Comparison of ENCODE assay signal across 12 cellular contexts in the genomic region with DNA sequence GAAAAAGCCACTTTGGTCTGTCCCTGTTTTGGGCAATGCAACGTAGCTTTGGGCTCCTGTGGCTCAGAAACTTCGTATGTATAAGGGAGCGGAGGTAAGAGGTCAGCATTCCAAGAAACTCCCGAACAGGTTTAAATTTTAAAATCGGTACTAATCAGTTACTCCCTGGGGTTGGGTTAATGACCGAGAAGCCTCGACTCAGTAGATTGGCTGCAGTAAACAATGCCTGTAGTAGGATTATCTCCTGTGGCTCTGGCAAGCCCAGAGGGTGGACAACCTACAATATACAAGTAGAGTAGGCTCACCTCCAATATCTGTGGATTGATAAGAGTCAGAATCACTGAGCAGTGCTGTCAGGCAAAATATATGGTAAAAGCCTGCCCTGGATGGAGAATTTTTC. TPM values are rescaled to one million over a fixed set of nuclear protein-coding genes. Genes with fewer than 3 reads are reported as not detected.
DNase-seq lines count a peak whose midpoint lies in the region; ATAC-seq, FAIRE-seq and TF ChIP-seq lines count a peak whose summit lies in the region.
"Had no signal": no experiment of that assay in that cellular context is flagged by ENCODE, and none has a peak within 500 bp of the region (broad histone marks: within the 10 kb centered on the region; RNA-seq: fewer than 3 reads in every experiment).

No MANE protein-coding gene starts in this region.

- H3K27me3 Mint-ChIP-seq in HFFc6 (ENCODE audit: insufficient read depth): no peaks in the 10 kb centered on the region; the same call in none of the 2 replicates
- peaks cover 18% of the 10 kb centered on the region for H3K27me3 Mint-ChIP-seq in activated CD8-positive, alpha-beta T cell treated with anti-CD3 and anti-CD28 coated beads, Interleukin-2, amount 10 ng/mL, durations not matched to agents 7 days and 5 days (ENCODE audit: low read depth)

- H2AFZ ChIP-seq in keratinocyte (ENCODE audit: control insufficient read depth, low read length): peak overlapping the region; percentile 51

- H3K36me3 Mint-ChIP-seq in HFFc6 (ENCODE audit: low read depth): peaks cover 6% of the 10 kb centered on the region; the same call in 1 of the 2 replicates
- H3K36me3 Mint-ChIP-seq in activated CD8-positive, alpha-beta T cell treated with anti-CD3 and anti-CD28 coated beads, Interleukin-2, amount 10 ng/mL, durations not matched to agents 7 days and 5 days (ENCODE audit: low read depth): peaks cover 27% of the 10 kb centered on the region

- H3K9ac ChIP-seq in keratinocyte (ENCODE audit: control insufficient read depth, extremely low read depth, insufficient read depth, low read length) (peak overlapping the region; percentile 92), skeletal muscle tissue (ENCODE audit: low read depth in 1 of 3, low read length in 3 of 3) (peak overlapping the region in 2 of 3 donors; percentile 94 to 100)

- CTCF ChIA-PET in activated CD8-positive, alpha-beta T cell treated with anti-CD3 and anti-CD28 coated beads, Interleukin-2, amount 10 ng/mL, durations not matched to agents 7 days and 5 days (lab: Charles Lee): interaction anchor here (1.1 to 2.3 kb wide), 2 partner anchors 17 to 43 kb away, joined by 3 to 11 read pairs; no protein-coding TSS in a partner anchor

- H3K9me3 ChIP-seq in keratinocyte (ENCODE audit: control insufficient read depth, low read depth, low read length) (no peaks in the 10 kb centered on the region), skeletal muscle tissue (ENCODE audit: control insufficient read depth in 3 of 3, low read length in 3 of 3) (no peaks in the 10 kb centered on the region)

- no peak for TF ChIP-seq CTCF in HFFc6 (IDR thresholded peaks at IDR 0.05)
- no peak for TF ChIP-seq CTCF in keratinocyte (optimal IDR thresholded peaks at IDR 0.05 in 1 of 3, IDR thresholded peaks at IDR 0.05 in 1 of 3, conservative IDR thresholded peaks at IDR 0.05 in 1 of 3; ENCODE audit: extremely low read depth in 1 of 3, insufficient read depth in 2 of 3, low read length in 3 of 3)

- no peaks in the 10 kb centered on the region for H3K9me1 ChIP-seq in keratinocyte (ENCODE audit: control insufficient read depth, extremely low read depth, insufficient read depth, low read length)

- peak overlapping the region; percentile 96 for H3K27ac ChIP-seq in keratinocyte (ENCODE audit: control insufficient read depth, insufficient read depth, low read length)
- peak overlapping the region; percentile 98 for H3K27ac ChIP-seq in skeletal muscle tissue (ENCODE audit: low read depth, low read length)

- no peaks in the 10 kb centered on the region for H3K9me3 Mint-ChIP-seq in HFFc6
- H3K9me3 Mint-ChIP-seq in activated CD8-positive, alpha-beta T cell treated with anti-CD3 and anti-CD28 coated beads, Interleukin-2, amount 10 ng/mL, durations not matched to agents 7 days and 5 days (ENCODE audit: insufficient read depth): no peaks in the 10 kb centered on the region

- peaks cover 28% of the 10 kb centered on the region for H3K79me2 ChIP-seq in keratinocyte (ENCODE audit: control insufficient read depth, insufficient read depth, low read length)

- no peak for ATAC-seq in activated CD8-positive, alpha-beta T cell treated with anti-CD3 and anti-CD28 coated beads, Interleukin-2, amount 10 ng/mL, durations not matched to agents 7 days and 5 days
- no peak for ATAC-seq in HG03521 (IDR thresholded peaks at IDR 0.05; ENCODE audit: unreplicated experiment)
- no peak for ATAC-seq in GM21786 (IDR thresholded peaks at IDR 0.05; ENCODE audit: unreplicated experiment)
- no peak for ATAC-seq in GM19023 (IDR thresholded peaks at IDR 0.05; ENCODE audit: unreplicated experiment)

- H3K4me2 ChIP-seq in keratinocyte (ENCODE audit: control insufficient read depth, extremely low read depth, insufficient read depth, low read depth, low read length): peak overlapping the region; percentile 91

- peak overlapping the region; percentile 91; the same call in 1 of the 2 replicates for H3K4me3 Mint-ChIP-seq in HFFc6
- peak overlapping the region; percentile 87 for H3K4me3 Mint-ChIP-seq in activated CD8-positive, alpha-beta T cell treated with anti-CD3 and anti-CD28 coated beads, Interleukin-2, amount 10 ng/mL, durations not matched to agents 7 days and 5 days

- H3K36me3 ChIP-seq in keratinocyte (ENCODE audit: control insufficient read depth in 2 of 2, extremely low read depth in 1 of 2, insufficient read depth in 2 of 2, low read length in 2 of 2): no peaks in the 10 kb centered on the region
- H3K36me3 ChIP-seq in skeletal muscle tissue (ENCODE audit: control insufficient read depth in 3 of 3, insufficient read depth in 3 of 3, low read length in 3 of 3): no peaks in the 10 kb centered on the region

- peaks cover 53% of the 10 kb centered on the region for H3K4me1 ChIP-seq in keratinocyte (ENCODE audit: control insufficient read depth, extremely low read depth, insufficient read depth, low read length)
- peaks cover 22 to 26% (median 22%) of the 10 kb centered on the region in 3 donors for H3K4me1 ChIP-seq in skeletal muscle tissue (ENCODE audit: control insufficient read depth in 3 of 3, insufficient read depth in 3 of 3, low read length in 3 of 3)

- peaks cover 37% of the 10 kb centered on the region for H3K4me1 Mint-ChIP-seq in HFFc6 (ENCODE audit: low read depth)
- peaks cover 32% of the 10 kb centered on the region for H3K4me1 Mint-ChIP-seq in activated CD8-positive, alpha-beta T cell treated with anti-CD3 and anti-CD28 coated beads, Interleukin-2, amount 10 ng/mL, durations not matched to agents 7 days and 5 days (ENCODE audit: low read depth)

- H3K4me3 ChIP-seq in keratinocyte (ENCODE audit: control insufficient read depth in 2 of 3, extremely low read depth in 1 of 3, insufficient read depth in 2 of 3, low read depth in 1 of 3, low read length in 3 of 3): peak overlapping the region in 2 of 3 experiments; percentile 49 to 50
- no peak overlapping the region for H3K4me3 ChIP-seq in skeletal muscle tissue (ENCODE audit: low read length in 3 of 3)

- no peak for FAIRE-seq in keratinocyte (lab: Jason Lieb, UNC)
- FAIRE-seq: G401.6, urothelium cell line had no signal

- DNase-seq in HFFc6 (no peak), keratinocyte (ENCODE audit: low read depth, low spot score) (no peak), NOMO-1 (lab: John Stamatoyannopoulos, UW; ENCODE audit: unreplicated experiment in 2 of 2) (no peak)
- no peak for DNase-seq in activated CD8-positive, alpha-beta T cell treated with anti-CD3 and anti-CD28 coated beads, Interleukin-2, amount 10 ng/mL, durations not matched to agents 7 days and 5 days
- DNase-seq: cerebellar nuclear complex, MM.1S had no signal

- POLR2A ChIA-PET in activated CD8-positive, alpha-beta T cell treated with anti-CD3 and anti-CD28 coated beads, Interleukin-2, amount 10 ng/mL, durations not matched to agents 7 days and 5 days (lab: Charles Lee): interaction anchor here (1.4 to 2.7 kb wide), 2 partner anchors 73 to 139 kb away, joined by 3 to 21 read pairs; a partner anchor contains a TSS

- peak overlapping the region; percentile 31; the same call in 1 of the 2 replicates for H3K27ac Mint-ChIP-seq in HFFc6
- peak overlapping the region; percentile 2 for H3K27ac Mint-ChIP-seq in activated CD8-positive, alpha-beta T cell treated with anti-CD3 and anti-CD28 coated beads, Interleukin-2, amount 10 ng/mL, durations not matched to agents 7 days and 5 days

- H3K27me3 ChIP-seq in keratinocyte (ENCODE audit: control insufficient read depth, extremely low read depth, insufficient read depth, low read length) (no peaks in the 10 kb centered on the region), skeletal muscle tissue (ENCODE audit: control insufficient read depth in 3 of 3, insufficient read depth in 3 of 3, low read length in 3 of 3) (no peaks in the 10 kb centered on the region)

- H4K20me1 ChIP-seq in keratinocyte (ENCODE audit: control insufficient read depth, extremely low read depth, insufficient read depth, low read length): peaks cover 7% of the 10 kb centered on the region

- dilution Hi-C loops in keratinocyte (cut with MboI; ENCODE audit: extremely low pct_ligation_motif_present, low sequenced_read_pairs): no loop called here

RNA-seq across cellular contexts. Expression of a gene that starts 1.6 kb away (rescaled TPM):
- 10 to 100 TPM; 23.3 to 31.8 (median 27.9) TPM for total RNA-seq in HFFc6 (2021; fragmentation: NEBNext Ultra II Directional; extraction: Animal tissue kit (Norgen Biotek cat#: 25700))
- 10 to 100 TPM; 67.7 to 73.1 TPM for total RNA-seq in activated CD8-positive, alpha-beta T cell treated with anti-CD3 and anti-CD28 coated beads, Interleukin-2, amount 10 ng/mL, durations not matched to agents 7 days and 5 days
- polyA plus RNA-seq in keratinocyte: 23.6 to 38.9 TPM (median 27.3 TPM) in 3 replicates
- 12.4 TPM for polyA plus RNA-seq in keratinocyte (2011; ENCODE audit: low read depth)
- polyA plus RNA-seq in keratinocyte (2011; cell fraction: cytosol; rRNA removed): 19.1 and 39.8 TPM in 2 replicates
- 16.0 and 23.5 TPM in 2 replicates for polyA plus RNA-seq in keratinocyte (2011; cell fraction: nucleus; rRNA removed)
- polyA plus RNA-seq in keratinocyte (2012; ENCODE audit: low replicate concordance): 20.7 and 23.7 TPM in 2 replicates
- 13.7 to 58.7 TPM (median 32.2 TPM) in 3 replicates for polyA minus RNA-seq in keratinocyte
- polyA minus RNA-seq in keratinocyte (2011; cell fraction: cytosol; rRNA and poly(A)+ RNA removed): 26.9 TPM
- 18.5 and 31.6 TPM in 2 replicates for polyA minus RNA-seq in keratinocyte (2011; cell fraction: nucleus; rRNA and poly(A)+ RNA removed)
- 37.1 TPM for total RNA-seq in skeletal muscle tissue

Comparison
In these comparisons a context has a peak if more than half of its experiments do, and no peak if none do; other contexts are left out.
1. H3K4me3 ChIP-seq: peak in keratinocyte (2 of 3); none in skeletal muscle tissue (0 of 3).